ENCODE assay signal across 9 cellular contexts in genomic region chr16:9225527-9226316, GRCh38.
DNase-seq lines count a peak whose midpoint lies in the region; ATAC-seq and TF ChIP-seq lines count a peak whose summit lies in the region.
"Had no signal": no experiment of that assay in that cellular context is flagged by ENCODE, and none has a peak within 500 bp of the region (broad histone marks: within the 10 kb centered on the region; RNA-seq: fewer than 3 reads in every experiment).

No MANE protein-coding gene starts in this region.

- no peaks in the 10 kb centered on the region for H3K36me3 ChIP-seq in cardiac muscle cell
- no peaks in the 10 kb centered on the region for H3K36me3 ChIP-seq in right atrium auricular region
- no peaks in the 10 kb centered on the region for H3K36me3 ChIP-seq in upper lobe of right lung

- no peak overlapping the region for H3K4me3 ChIP-seq in cardiac muscle cell
- H3K4me3 ChIP-seq in right atrium auricular region: no peak overlapping the region
- no peak overlapping the region for H3K4me3 ChIP-seq in fibroblast of villous mesenchyme (ENCODE audit: low read depth, low read length)
- no peak overlapping the region for H3K4me3 ChIP-seq in upper lobe of right lung

- ATAC-seq in upper lobe of right lung (peak; percentile 52), GM21390 (IDR thresholded peaks at IDR 0.05; ENCODE audit: unreplicated experiment) (no peak), GM19395 (IDR thresholded peaks at IDR 0.05; ENCODE audit: unreplicated experiment) (no peak), HG02759 (IDR thresholded peaks at IDR 0.05; ENCODE audit: unreplicated experiment) (no peak)

- no peak overlapping the region for H3K27ac ChIP-seq in cardiac muscle cell
- H3K27ac ChIP-seq in right atrium auricular region: no peak overlapping the region
- H3K27ac ChIP-seq in upper lobe of right lung: no peak overlapping the region

- H3K9me3 ChIP-seq in cardiac muscle cell (ENCODE audit: low read depth) (no peaks in the 10 kb centered on the region), right atrium auricular region (no peaks in the 10 kb centered on the region), upper lobe of right lung (no peaks in the 10 kb centered on the region)

- no peaks in the 10 kb centered on the region for H3K27me3 ChIP-seq in cardiac muscle cell
- no peaks in the 10 kb centered on the region for H3K27me3 ChIP-seq in right atrium auricular region
- peaks cover 5% of the 10 kb centered on the region for H3K27me3 ChIP-seq in upper lobe of right lung

- TF ChIP-seq CTCF in cardiac muscle cell (IDR thresholded peaks at IDR 0.05; ENCODE audit: low read depth, low read length) (no peak), right atrium auricular region (IDR thresholded peaks at IDR 0.05) (no peak), fibroblast of villous mesenchyme (IDR thresholded peaks at IDR 0.05; ENCODE audit: insufficient read depth, low read depth, low read length) (peak; percentile 47), upper lobe of right lung (IDR thresholded peaks at IDR 0.05) (peak; percentile 20)

- H3K4me1 ChIP-seq in cardiac muscle cell (ENCODE audit: low read depth) (no peaks in the 10 kb centered on the region), right atrium auricular region (no peaks in the 10 kb centered on the region), upper lobe of right lung (no peaks in the 10 kb centered on the region)

- intact Hi-C loops in upper lobe of right lung (cut with DNase I): no loop called here

- DNase-seq in cardiac muscle cell (ENCODE audit: low read depth in 1 of 2, low spot score in 1 of 2): peak; percentile 2 to 41
- DNase-seq in right atrium auricular region (ENCODE audit: low spot score): no peak
- peak; percentile 16 for DNase-seq in NCI-H460 (ENCODE audit: extremely low read depth, low read depth)
- DNase-seq in fibroblast of villous mesenchyme (ENCODE audit: low read depth): peak; percentile 4
- no peak for DNase-seq in upper lobe of right lung
- DNase-seq: NCI-H446 had no signal

Comparison
In these comparisons a context has a peak if more than half of its experiments do, and no peak if none do; other contexts are left out.
1. DNase-seq: peak in cardiac muscle cell (2 of 2), NCI-H460 (single experiment) and fibroblast of villous mesenchyme (single experiment); none in right atrium auricular region (single experiment) and upper lobe of right lung (single experiment).
2. CTCF ChIP-seq: peak in fibroblast of villous mesenchyme (single experiment) and upper lobe of right lung (single experiment); none in cardiac muscle cell (single experiment) and right atrium auricular region (0 of 2).